ENCODE assay signal across 34 cellular contexts in genomic region chr11:27371490-27371889, GRCh38.
"Had no signal": no experiment of that assay in that cellular context is flagged by ENCODE, and none has a peak within 500 bp of the region (broad histone marks: within the 10 kb centered on the region; RNA-seq: fewer than 3 reads in every experiment).

No MANE protein-coding gene starts in this region.

- H3K4me2 ChIP-seq: SK-N-SH had no signal

- H3K27ac Mint-ChIP-seq: activated CD4-positive, alpha-beta T cell treated with anti-CD3 and anti-CD28 coated beads, Interleukin-2, amount 10 ng/mL, durations not matched to agents 24 days and 14 days; activated CD8-positive, alpha-beta T cell treated with anti-CD3 and anti-CD28 coated beads, Interleukin-2, amount 10 ng/mL, durations not matched to agents 7 days and 5 days; activated naive CD4-positive, alpha-beta T cell treated with anti-CD3 and anti-CD28 coated beads, Interleukin-2, amount 50 U/mL, for 24 hours; activated naive CD8-positive, alpha-beta T cell treated with anti-CD3 and anti-CD28 coated beads, Interleukin-2, amount 10 ng/mL, durations not matched to agents 7 days and 5 days; activated T-cell treated with anti-CD3 and anti-CD28 coated beads, Interleukin-2, amount 50 U/mL, for 24 hours; activated T-helper 2 cell treated with anti-CD3 and anti-CD28 coated beads, Interferon-gamma antibody, Interleukin-2, Interleukin-4, amounts not matched to agents 10 μg/mL and 5 μg/mL and 100 μg/mL, durations not matched to agents 14 hours and 24 hours and 36 hours; T-helper 1 cell treated with Interleukin-12 subunit alpha and Interleukin-12 subunit beta and Interleukin-4 antibody, amounts not matched to agents 30 μg/mL and 1 μg/mL, for 36 hours; T-helper 2 cell treated with Interferon-gamma antibody and Interleukin-4, amounts not matched to agents 5 μg/mL and 100 μg/mL, for 36 hours had no signal

- H3K4me1 Mint-ChIP-seq: activated CD4-positive, alpha-beta T cell treated with anti-CD3 and anti-CD28 coated beads, Interleukin-2, amount 10 ng/mL, durations not matched to agents 24 days and 14 days; activated naive CD4-positive, alpha-beta T cell treated with anti-CD3 and anti-CD28 coated beads, Interleukin-2, amount 50 U/mL, for 24 hours; activated naive CD8-positive, alpha-beta T cell treated with anti-CD3 and anti-CD28 coated beads, Interleukin-2, amount 10 ng/mL, durations not matched to agents 7 days and 5 days had no signal

- H3K9me3 ChIP-seq: ascending aorta, breast epithelium, MG63, Peyer's patch, SJSA1, SK-N-SH had no signal

- H3K9ac ChIP-seq: SK-N-SH had no signal

- FAIRE-seq: TTC549 had no signal

- H3K27ac ChIP-seq: ascending aorta, breast epithelium, Peyer's patch, SJSA1 had no signal

- DNase-seq: activated CD4-positive, alpha-beta T cell treated with anti-CD3 and anti-CD28 coated beads, Interleukin-2, amount 10 ng/mL, durations not matched to agents 24 days and 14 days; activated CD4-positive, alpha-beta T cell treated with anti-CD3 and anti-CD28 coated beads, Interleukin-2, amount 50 U/mL, for 4 hours; activated CD8-positive, alpha-beta T cell treated with anti-CD3 and anti-CD28 coated beads, Interleukin-2, amount 10 ng/mL, durations not matched to agents 7 days and 5 days; activated gamma-delta T cell; activated naive CD4-positive, alpha-beta T cell treated with Interleukin-2 at 50 U/mL for 16 hours; activated naive CD8-positive, alpha-beta T cell treated with anti-CD3 and anti-CD28 coated beads, Interleukin-2, amount 10 ng/mL, durations not matched to agents 7 days and 5 days; activated T-cell treated with anti-CD3 and anti-CD28 coated beads, Interleukin-2, amount 50 U/mL, for 24 hours; amygdala; caudate nucleus; cerebellar nuclear complex; Karpas-422; MG63; MV-4-11; NCI-H1092; NCI-H1930; NCI-H2081 treated with DMSO at 0.1 percent for 48 hours; NCI-H226; NCI-H446 treated with DMSO at 0.1 percent for 48 hours; NCI-H69; NCI-H82; NK-92 treated with Interleukin-12 subunit alpha and Interleukin-12 subunit beta, amount 100 ng/mL, for 24 hours; PC-3; Peyer's patch; RPMI8226; SHP77 treated with DMSO at 0.1 percent for 48 hours; SK-N-SH had no signal

- ATAC-seq: activated CD8-positive, alpha-beta T cell treated with anti-CD3 and anti-CD28 coated beads, Interleukin-2, amount 10 ng/mL, durations not matched to agents 7 days and 5 days; PC-3 had no signal

- H3K9me3 Mint-ChIP-seq: activated CD4-positive, alpha-beta T cell treated with anti-CD3 and anti-CD28 coated beads, Interleukin-2, amount 10 ng/mL, durations not matched to agents 24 days and 14 days; activated naive CD4-positive, alpha-beta T cell treated with anti-CD3 and anti-CD28 coated beads, Interleukin-2, amount 50 U/mL, for 24 hours; activated naive CD8-positive, alpha-beta T cell treated with anti-CD3 and anti-CD28 coated beads, Interleukin-2, amount 10 ng/mL, durations not matched to agents 7 days and 5 days; activated T-cell treated with anti-CD3 and anti-CD28 coated beads, Interleukin-2, amount 50 U/mL, for 24 hours; activated T-helper 2 cell treated with anti-CD3 and anti-CD28 coated beads, Interferon-gamma antibody, Interleukin-2, Interleukin-4, amounts not matched to agents 10 μg/mL and 5 μg/mL and 100 μg/mL, durations not matched to agents 14 hours and 24 hours and 36 hours; T-helper 1 cell treated with Interleukin-12 subunit alpha and Interleukin-12 subunit beta and Interleukin-4 antibody, amounts not matched to agents 30 μg/mL and 1 μg/mL, for 36 hours; T-helper 2 cell treated with Interferon-gamma antibody and Interleukin-4, amounts not matched to agents 5 μg/mL and 100 μg/mL, for 36 hours had no signal

- H3K4me3 ChIP-seq: ascending aorta, breast epithelium, MG63, Peyer's patch, SJSA1 had no signal

- H3K27me3 ChIP-seq: ascending aorta, breast epithelium, MG63, Peyer's patch, SJSA1 had no signal

- H3K36me3 Mint-ChIP-seq: activated naive CD4-positive, alpha-beta T cell treated with anti-CD3 and anti-CD28 coated beads, Interleukin-2, amount 50 U/mL, for 24 hours; activated naive CD8-positive, alpha-beta T cell treated with anti-CD3 and anti-CD28 coated beads, Interleukin-2, amount 10 ng/mL, durations not matched to agents 7 days and 5 days had no signal

- H3K4me3 Mint-ChIP-seq: activated CD4-positive, alpha-beta T cell treated with anti-CD3 and anti-CD28 coated beads, Interleukin-2, amount 10 ng/mL, durations not matched to agents 24 days and 14 days; activated CD8-positive, alpha-beta T cell treated with anti-CD3 and anti-CD28 coated beads, Interleukin-2, amount 10 ng/mL, durations not matched to agents 7 days and 5 days; activated naive CD4-positive, alpha-beta T cell treated with anti-CD3 and anti-CD28 coated beads, Interleukin-2, amount 50 U/mL, for 24 hours; activated naive CD8-positive, alpha-beta T cell treated with anti-CD3 and anti-CD28 coated beads, Interleukin-2, amount 10 ng/mL, durations not matched to agents 7 days and 5 days; activated T-cell treated with anti-CD3 and anti-CD28 coated beads, Interleukin-2, amount 50 U/mL, for 24 hours; T-helper 1 cell treated with Interleukin-12 subunit alpha and Interleukin-12 subunit beta and Interleukin-4 antibody, amounts not matched to agents 30 μg/mL and 1 μg/mL, for 36 hours; T-helper 2 cell treated with Interferon-gamma antibody and Interleukin-4, amounts not matched to agents 5 μg/mL and 100 μg/mL, for 36 hours had no signal

- H3K36me3 ChIP-seq: breast epithelium, MG63 had no signal

- H3K4me1 ChIP-seq: ascending aorta, breast epithelium, Peyer's patch, SJSA1 had no signal

- H3K27me3 Mint-ChIP-seq: activated naive CD4-positive, alpha-beta T cell treated with anti-CD3 and anti-CD28 coated beads, Interleukin-2, amount 50 U/mL, for 24 hours; activated naive CD8-positive, alpha-beta T cell treated with anti-CD3 and anti-CD28 coated beads, Interleukin-2, amount 10 ng/mL, durations not matched to agents 7 days and 5 days; activated T-cell treated with anti-CD3 and anti-CD28 coated beads, Interleukin-2, amount 50 U/mL, for 24 hours had no signal
